In the genomic region with DNA sequence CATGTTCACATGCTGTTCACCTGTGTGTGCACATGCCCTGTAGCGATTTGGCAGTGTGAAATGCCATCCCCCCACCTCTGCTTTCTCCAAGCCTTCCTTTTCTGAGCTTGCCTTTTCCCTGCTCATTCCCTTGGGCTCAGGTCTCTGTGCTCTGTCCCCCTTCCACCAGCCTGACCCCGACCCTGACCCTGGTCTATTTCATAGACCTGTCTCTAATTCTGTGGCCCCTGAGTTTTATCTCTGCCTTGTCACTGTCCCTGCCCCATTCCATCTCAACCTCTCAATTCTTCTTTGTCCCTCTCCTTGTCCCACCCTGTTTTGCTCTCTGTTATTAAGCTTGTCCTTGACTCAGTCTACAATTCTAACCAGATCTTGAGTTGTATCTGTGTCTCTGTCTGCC, we compare ENCODE assay signal across 7 cellular contexts. TPM values are rescaled to one million over a fixed set of nuclear protein-coding genes. Genes with fewer than 3 reads are reported as not detected.
DNase-seq lines count a peak whose midpoint lies in the region; ATAC-seq and TF ChIP-seq lines count a peak whose summit lies in the region.
"Had no signal": no experiment of that assay in that cellular context is flagged by ENCODE, and none has a peak within 500 bp of the region (broad histone marks: within the 10 kb centered on the region; RNA-seq: fewer than 3 reads in every experiment).

No MANE protein-coding gene starts in this region.

- peak overlapping the region; percentile 69 for H3K9ac ChIP-seq in HUES64 (ENCODE audit: low read depth, low read length)

- H3K36me3 ChIP-seq in HUES64 (ENCODE audit: insufficient read depth, low read length) (peaks cover 18% of the 10 kb centered on the region), neutrophil (peaks cover 39% of the 10 kb centered on the region)

- 15% methylated on average over 2 of the region's 2 CpGs for WGBS in HUES64

- no peak for DNase-seq in choroid plexus epithelial cell (ENCODE audit: low read depth)
- DNase-seq in HCEC 1CT: no peak
- no peak for DNase-seq in NCI-H1105 (lab: John Stamatoyannopoulos, UW)
- DNase-seq: NCI-H526 treated with DMSO at 0.1 percent for 48 hours had no signal

- H3K9me3 ChIP-seq in HUES64 (ENCODE audit: insufficient read depth, low read depth, low read length): no peaks in the 10 kb centered on the region
- no peaks in the 10 kb centered on the region for H3K9me3 ChIP-seq in neutrophil

- ATAC-seq in HG02759 (IDR thresholded peaks at IDR 0.05; ENCODE audit: unreplicated experiment): no peak

- peak overlapping the region; percentile 67 for H3K4me3 ChIP-seq in HUES64 (ENCODE audit: low read length)
- peak overlapping the region; percentile 61 for H3K4me3 ChIP-seq in choroid plexus epithelial cell (ENCODE audit: low read depth, low read length)
- peak overlapping the region; percentile 96 to 98 for H3K4me3 ChIP-seq in neutrophil (ENCODE audit: low read depth in 1 of 2, low read length in 1 of 2)

- H3K27ac ChIP-seq in HUES64 (ENCODE audit: low read depth, low read length): peak overlapping the region; percentile 88
- peak overlapping the region; percentile 99 for H3K27ac ChIP-seq in neutrophil

- H3K27me3 ChIP-seq in HUES64 (ENCODE audit: insufficient read depth, low read length) (no peaks in the 10 kb centered on the region), neutrophil (no peaks in the 10 kb centered on the region)

- TF ChIP-seq CTCF in choroid plexus epithelial cell (conservative IDR thresholded peaks at IDR 0.05; ENCODE audit: low read depth, low read length): no peak
- TF ChIP-seq CTCF in neutrophil (IDR thresholded peaks at IDR 0.05): no peak

- H3K4me1 ChIP-seq in HUES64 (ENCODE audit: insufficient read depth, low read length) (peaks cover 29% of the 10 kb centered on the region), neutrophil (ENCODE audit: control insufficient read depth in 1 of 2, insufficient read depth in 1 of 2, low read depth in 1 of 2, low read length in 1 of 2) (peaks cover 57 to 61% of the 10 kb centered on the region in 2 experiments)

RNA-seq across cellular contexts. Expression of a gene that starts 0.7 kb away (rescaled TPM):
- polyA plus RNA-seq in HUES64 (2013, experiment 1 of 2): 23.3 TPM
- polyA plus RNA-seq in HUES64 (2013, experiment 2 of 2): 28.6 TPM

RNA-seq across cellular contexts. Expression of a gene that starts 30.1 kb away (rescaled TPM):
- polyA plus RNA-seq in HUES64 (2013, experiment 1 of 2): 11.5 TPM
- polyA plus RNA-seq in HUES64 (2013, experiment 2 of 2): 12.6 TPM

RNA-seq across cellular contexts. Expression of a gene that starts 44.5 kb away (rescaled TPM):
- polyA plus RNA-seq in HUES64 (2013, experiment 1 of 2): 10.3 TPM
- 9.7 TPM for polyA plus RNA-seq in HUES64 (2013, experiment 2 of 2)

RNA-seq across cellular contexts. Expression of a gene that starts 44.6 kb away (rescaled TPM):
- 92.1 TPM for polyA plus RNA-seq in HUES64 (2013, experiment 1 of 2)
- polyA plus RNA-seq in HUES64 (2013, experiment 2 of 2): 81.0 TPM
